Comparison of ENCODE assay signal across 8 cellular contexts in genomic region chr6:36422714-36423100, GRCh38. TPM values are rescaled to one million over a fixed set of nuclear protein-coding genes. Genes with fewer than 3 reads are reported as not detected.
DNase-seq lines count a peak whose midpoint lies in the region; ATAC-seq, FAIRE-seq and TF ChIP-seq lines count a peak whose summit lies in the region.

No MANE protein-coding gene starts in this region.

- TF ChIP-seq POLR2A in A549 (IDR thresholded peaks at IDR 0.05; ENCODE audit: low read length) = no peak

- H3K4me3 ChIP-seq in A549 = peak overlapping the region; percentile 50; the same call in 2 of the 3 replicates
- H3K4me3 ChIP-seq in brain microvascular endothelial cell (ENCODE audit: low read depth, low read length) = peak overlapping the region; percentile 68
- peak overlapping the region; percentile 83 to 92 for H3K4me3 ChIP-seq in mucosa of rectum (ENCODE audit: low read length in 2 of 2)
- no peak overlapping the region for H3K4me3 ChIP-seq in mucosa of descending colon

- no peaks in the 10 kb centered on the region for H3K9me3 Mint-ChIP-seq in HFFc6

- DNase-seq in A549 (ENCODE audit: low read depth in 1 of 2, low spot score in 1 of 2) (no peak), HFFc6 (no peak), brain microvascular endothelial cell (no peak), mucosa of descending colon (no peak), G401 (ENCODE audit: low spot score) (no peak), NOMO-1 treated with DMSO at 0.1 percent for 48 hours (lab: John Stamatoyannopoulos, UW; ENCODE audit: unreplicated experiment) (no peak), SK-N-DZ (ENCODE audit: low spot score) (no peak)

- FAIRE-seq in A549 (lab: Jason Lieb, UNC) = no peak

- H3K9me3 ChIP-seq in A549 = no peaks in the 10 kb centered on the region
- H3K9me3 ChIP-seq in mucosa of rectum (ENCODE audit: control insufficient read depth in 2 of 2, low read length in 2 of 2) = no peaks in the 10 kb centered on the region
- no peaks in the 10 kb centered on the region for H3K9me3 ChIP-seq in mucosa of descending colon

- 23% methylated on average over 4 of the region's 4 CpGs for WGBS in A549 (ENCODE audit: missing lambda C conversion rate)

- ATAC-seq in A549 = no peak
- no peak for ATAC-seq in mucosa of descending colon

- H3K27ac ChIP-seq in A549 = peak overlapping the region; percentile 68 to 85
- peak overlapping the region; percentile 34 for H3K27ac ChIP-seq in brain microvascular endothelial cell
- H3K27ac ChIP-seq in mucosa of rectum (ENCODE audit: low read depth in 2 of 2, low read length in 2 of 2) = peak overlapping the region; percentile 87 to 91

- POLR2A ChIA-PET in A549 (lab: Yijun Ruan, JAX) = interaction anchor here (1.0 to 1.7 kb wide), 7 partner anchors 19 to 256 kb away, joined by 3 to 13 read pairs (median 5); partner anchors contain the start of genes CDKN1A, KCTD20 and PXT1

- TF ChIP-seq RAD21 in A549 (conservative IDR thresholded peaks at IDR 0.05 in 1 of 2, IDR thresholded peaks at IDR 0.05 in 1 of 2) = no peak

- peak overlapping the region; percentile 70 to 71 for H3K9ac ChIP-seq in mucosa of rectum (ENCODE audit: low read depth in 1 of 2, low read length in 2 of 2)

- H3K27me3 ChIP-seq in brain microvascular endothelial cell (replicated peaks) (no peaks in the 10 kb centered on the region), mucosa of rectum (ENCODE audit: control insufficient read depth in 2 of 2, insufficient read depth in 2 of 2, low read length in 2 of 2) (no peaks in the 10 kb centered on the region)

- H3K4me2 ChIP-seq in A549 = peak overlapping the region; percentile 77

- H3K36me3 Mint-ChIP-seq in HFFc6 (ENCODE audit: low read depth) = no peaks in the 10 kb centered on the region

- CTCF ChIA-PET in A549 (lab: Yijun Ruan, JAX) = interaction anchor here (0.8 to 2.7 kb wide), 10 partner anchors 10 to 336 kb away, joined by 3 to 11 read pairs (median 4); partner anchors contain the start of genes KCTD20 and PXT1

- intact Hi-C loops in mucosa of descending colon (cut with DNase I, micrococcal nuclease) = no loop called here

- H3K36me3 ChIP-seq in brain microvascular endothelial cell (replicated peaks) = no peaks in the 10 kb centered on the region
- H3K36me3 ChIP-seq in mucosa of rectum (ENCODE audit: control insufficient read depth in 2 of 2, insufficient read depth in 2 of 2, low read length in 2 of 2) = no peaks in the 10 kb centered on the region
- H3K36me3 ChIP-seq in mucosa of descending colon (ENCODE audit: low read depth) = no peaks in the 10 kb centered on the region

- peak overlapping the region; percentile 84 for H3K4me3 Mint-ChIP-seq in HFFc6

- H3K4me1 Mint-ChIP-seq in HFFc6 (ENCODE audit: low read depth) = peaks cover 25% of the 10 kb centered on the region

- H3K27ac Mint-ChIP-seq in HFFc6 = peak overlapping the region; percentile 77

- TF ChIP-seq CTCF in A549 (IDR thresholded peaks at IDR 0.05) (no peak), HFFc6 (IDR thresholded peaks at IDR 0.05) (no peak), brain microvascular endothelial cell (IDR thresholded peaks at IDR 0.05; ENCODE audit: low read depth, low read length, missing control alignments) (no peak), mucosa of descending colon (IDR thresholded peaks at IDR 0.05) (no peak)

- TF ChIP-seq EP300 in A549 (IDR thresholded peaks at IDR 0.05) = no peak

- no peaks in the 10 kb centered on the region for H3K27me3 Mint-ChIP-seq in HFFc6 (ENCODE audit: insufficient read depth)

- H3K4me1 ChIP-seq in A549 = peaks cover 11% of the 10 kb centered on the region; the same call in 2 of the 3 replicates
- H3K4me1 ChIP-seq in mucosa of rectum (ENCODE audit: control insufficient read depth in 2 of 2, insufficient read depth in 2 of 2, low read length in 2 of 2) = peaks cover 2 to 6% of the 10 kb centered on the region in 2 donors
- peaks cover 2% of the 10 kb centered on the region for H3K4me1 ChIP-seq in mucosa of descending colon (ENCODE audit: low read depth)

- in situ Hi-C loops in brain microvascular endothelial cell (cut with HindIII; ENCODE audit: low pct_ligation_motif_present, low sequenced_read_pairs) (no loop called here), G401 (cut with HindIII; ENCODE audit: low sequenced_read_pairs) (no loop called here)

TF ChIP-seq in A549, 52 proteins besides CTCF, POLR2A, EP300 and RAD21 (continues in another document):
- TF ChIP-seq FOXS1 (CRISPR knock-in tag; IDR thresholded peaks at IDR 0.05) (no peak), ELK1 (IDR thresholded peaks at IDR 0.05; ENCODE audit: low read depth, low read length) (no peak), MAFK (IDR thresholded peaks at IDR 0.05; ENCODE audit: partially characterized antibody) (no peak), GATA3 (IDR thresholded peaks at IDR 0.05; ENCODE audit: borderline replicate concordance) (no peak), KDM1A (IDR thresholded peaks at IDR 0.05; ENCODE audit: low read depth) (no peak), HDAC2 (IDR thresholded peaks at IDR 0.05) (no peak), CEBPB (IDR thresholded peaks at IDR 0.05) (no peak), NPAS2 (CRISPR knock-in tag; IDR thresholded peaks at IDR 0.05; ENCODE audit: borderline replicate concordance) (no peak)
- TF ChIP-seq, protein P1, sequence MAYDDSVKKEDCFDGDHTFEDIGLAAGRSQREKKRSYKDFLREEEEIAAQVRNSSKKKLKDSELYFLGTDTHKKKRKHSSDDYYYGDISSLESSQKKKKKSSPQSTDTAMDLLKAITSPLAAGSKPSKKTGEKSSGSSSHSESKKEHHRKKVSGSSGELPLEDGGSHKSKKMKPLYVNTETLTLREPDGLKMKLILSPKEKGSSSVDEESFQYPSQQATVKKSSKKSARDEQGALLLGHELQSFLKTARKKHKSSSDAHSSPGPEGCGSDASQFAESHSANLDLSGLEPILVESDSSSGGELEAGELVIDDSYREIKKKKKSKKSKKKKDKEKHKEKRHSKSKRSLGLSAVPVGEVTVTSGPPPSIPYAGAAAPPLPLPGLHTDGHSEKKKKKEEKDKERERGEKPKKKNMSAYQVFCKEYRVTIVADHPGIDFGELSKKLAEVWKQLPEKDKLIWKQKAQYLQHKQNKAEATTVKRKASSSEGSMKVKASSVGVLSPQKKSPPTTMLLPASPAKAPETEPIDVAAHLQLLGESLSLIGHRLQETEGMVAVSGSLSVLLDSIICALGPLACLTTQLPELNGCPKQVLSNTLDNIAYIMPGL (CRISPR knock-in tag; IDR thresholded peaks at IDR 0.05; ENCODE audit: borderline replicate concordance) = no peak

RNA-seq across cellular contexts. Expression of gene PXT1, which starts 19.9 kb away (rescaled TPM):
- polyA plus RNA-seq in A549 (2011; rRNA removed) = not detected in 2 replicates
- 0.01 TPM in 1 of 2 replicates, not detected in the other for polyA plus RNA-seq in A549 (2012; cell fraction: cytosol; rRNA removed)
- not detected in 2 replicates for polyA plus RNA-seq in A549 (2012; cell fraction: nucleus; rRNA removed)
- not detected in 3 replicates for polyA plus RNA-seq in A549 (2017; fragmentation: RNase III; extraction: RNeasy Plus Mini Kit Qiagen cat#74134 plus additional on column Dnase treatment)
- 0.17 and 0.24 TPM in 2 replicates for polyA minus RNA-seq in A549 (2011; rRNA and poly(A)+ RNA removed)
- total RNA-seq in HFFc6 (2021; fragmentation: NEBNext Ultra II Directional; extraction: Animal tissue kit (Norgen Biotek cat#: 25700)) = under 1 TPM in 3 of 6 experiments, not detected in 3; 0.09 to 0.12 (median 0.09) TPM
- not detected for total RNA-seq in mucosa of descending colon
- total RNA-seq in G401 (2014; rRNA removed; shearing (Covaris generic)) = not detected in 2 replicates
- polyA plus RNA-seq in SK-N-DZ (2014; cell fraction: cytosol; rRNA removed) = not detected in 2 replicates
- polyA plus RNA-seq in SK-N-DZ (2014; cell fraction: nucleus; rRNA removed) = not detected in 2 replicates

RNA-seq across cellular contexts. Expression of gene KCTD20, which starts 20.1 kb away (rescaled TPM):
- polyA plus RNA-seq in A549 (2011; rRNA removed) (48.2 and 48.3 TPM in 2 replicates), A549 (2017; fragmentation: RNase III; extraction: RNeasy Plus Mini Kit Qiagen cat#74134 plus additional on column Dnase treatment) (16.8 to 18.1 TPM (median 17.8 TPM) in 3 replicates)
- polyA plus RNA-seq in A549 (2012; cell fraction: cytosol; rRNA removed) = 11.0 and 13.1 TPM in 2 replicates
- polyA plus RNA-seq in A549 (2012; cell fraction: nucleus; rRNA removed) = 3.8 and 5.6 TPM in 2 replicates
- 43.9 and 48.8 TPM in 2 replicates for polyA minus RNA-seq in A549 (2011; rRNA and poly(A)+ RNA removed)
- total RNA-seq in HFFc6 (2021; fragmentation: NEBNext Ultra II Directional; extraction: Animal tissue kit (Norgen Biotek cat#: 25700)) = 10 to 100 TPM; 53.0 to 81.7 (median 65.4) TPM
- 10 to 100 TPM; 24.4 to 40.5 (median 28.0) TPM for total RNA-seq in mucosa of descending colon
- 68.6 and 91.6 TPM in 2 replicates for total RNA-seq in G401 (2014; rRNA removed; shearing (Covaris generic))
- 79.4 and 96.1 TPM in 2 replicates for polyA plus RNA-seq in SK-N-DZ (2014; cell fraction: cytosol; rRNA removed)
- 21.8 and 22.3 TPM in 2 replicates for polyA plus RNA-seq in SK-N-DZ (2014; cell fraction: nucleus; rRNA removed)

RNA-seq across cellular contexts. Expression of gene ETV7, which starts 35.2 kb away (rescaled TPM):
- polyA plus RNA-seq in A549 (2011; rRNA removed) (0.05 and 0.08 TPM in 2 replicates), A549 (2017; fragmentation: RNase III; extraction: RNeasy Plus Mini Kit Qiagen cat#74134 plus additional on column Dnase treatment) (0.07 to 0.12 TPM in 2 of 3 replicates, not detected in the other)
- 0.04 TPM in 2 replicates for polyA plus RNA-seq in A549 (2012; cell fraction: cytosol; rRNA removed)
- 0.09 and 0.10 TPM in 2 replicates for polyA plus RNA-seq in A549 (2012; cell fraction: nucleus; rRNA removed)
- not detected in 2 replicates for polyA minus RNA-seq in A549 (2011; rRNA and poly(A)+ RNA removed)
- under 1 TPM in 4 of 6 experiments, not detected in 2; 0.20 to 0.32 (median 0.24) TPM for total RNA-seq in HFFc6 (2021; fragmentation: NEBNext Ultra II Directional; extraction: Animal tissue kit (Norgen Biotek cat#: 25700))
- total RNA-seq in mucosa of descending colon = 1 to 10 TPM; 2.6 to 5.7 (median 2.8) TPM
- total RNA-seq in G401 (2014; rRNA removed; shearing (Covaris generic)) = 1.7 and 2.7 TPM in 2 replicates
- not detected in 2 replicates for polyA plus RNA-seq in SK-N-DZ (2014; cell fraction: cytosol; rRNA removed)
- polyA plus RNA-seq in SK-N-DZ (2014; cell fraction: nucleus; rRNA removed) = 0.83 TPM in 1 of 2 replicates, not detected in the other

Comparison
In these comparisons a context has a peak if more than half of its experiments do, and no peak if none do; other contexts are left out.
1. H3K27ac ChIP-seq: peak in every context shown above with its lines; median percentile 89 in mucosa of rectum; 76 in A549; 34 in brain microvascular endothelial cell.